ENCODE assay signal across 25 cellular contexts in the genomic region with DNA sequence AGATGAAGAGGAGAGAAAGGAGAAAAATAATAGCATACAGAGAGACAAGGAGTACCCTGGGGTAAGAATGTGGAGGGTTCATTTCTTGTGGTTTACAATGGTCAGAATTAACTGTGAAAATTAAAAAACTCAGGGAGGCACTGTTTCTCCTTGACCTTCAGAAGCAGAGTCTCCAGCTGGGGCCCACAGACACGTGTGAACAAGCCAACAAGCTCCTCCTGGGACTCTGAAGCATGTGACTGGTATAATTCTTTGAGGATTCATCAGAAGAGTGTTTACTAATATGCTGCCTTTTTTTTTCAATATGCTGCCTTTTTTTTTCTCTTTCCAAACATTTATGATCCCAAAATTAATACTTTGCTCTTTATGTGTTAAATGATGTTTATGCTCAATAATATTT.
A peak's percentile ranks its signal among the peaks of the same experiment; 100 is the strongest.
DNase-seq lines count a peak whose midpoint lies in the region; ATAC-seq and TF ChIP-seq lines count a peak whose summit lies in the region.
"Had no signal": no experiment of that assay in that cellular context is flagged by ENCODE, and none has a peak within 500 bp of the region (broad histone marks: within the 10 kb centered on the region; RNA-seq: fewer than 3 reads in every experiment).

No MANE protein-coding gene starts in this region.

- in situ Hi-C loops in GM23248 (cut with MboI), result no loop called here

- TF ChIP-seq POLR2A in adrenal gland (IDR thresholded peaks at IDR 0.05), result no peak

- TF ChIP-seq CTCF in AG10803 (conservative IDR thresholded peaks at IDR 0.05; ENCODE audit: low read length) (no peak), adrenal gland (IDR thresholded peaks at IDR 0.05) (no peak)

- H3K27me3 Mint-ChIP-seq in CD8-positive, alpha-beta memory T cell, result peaks cover 0 to 3% of the 10 kb centered on the region in 2 donors

- H3K4me3 Mint-ChIP-seq in CD8-positive, alpha-beta memory T cell, result no peak overlapping the region
- H3K4me3 Mint-ChIP-seq: activated B cell treated with CpG ODN at 0.5 μM for 24 hours; activated T-cell treated with anti-CD3 and anti-CD28 coated beads, Interleukin-2, amount 50 U/mL, for 72 hours; brain; H9; memory B cell had no signal

- no peak for ATAC-seq in GM18519 (IDR thresholded peaks at IDR 0.05; ENCODE audit: low FRiP score, unreplicated experiment)
- ATAC-seq: activated T-cell treated with anti-CD3 and anti-CD28 coated beads, Interleukin-2, amount 50 U/mL, for 72 hours; gastrocnemius medialis; left colon had no signal

- H3K9me3 Mint-ChIP-seq in CD8-positive, alpha-beta memory T cell, result no peaks in the 10 kb centered on the region
- H3K9me3 Mint-ChIP-seq: activated B cell treated with CpG ODN at 0.5 μM for 24 hours; activated T-cell treated with anti-CD3 and anti-CD28 coated beads, Interleukin-2, amount 50 U/mL, for 72 hours; memory B cell had no signal

- 0% methylated on average over 1 of the region's 1 CpG for WGBS in GM23248 (ENCODE audit: low coverage in 1 of 2, low lambda C conversion rate in 2 of 2, missing lambda C conversion rate in 2 of 2), 2 experiments
- WGBS in adrenal gland, 4 donors, result 5 to 29% (median 13%) methylated on average over 1 of the region's 1 CpG

- H3K9me3 ChIP-seq in GM23248 (ENCODE audit: low read depth) (no peaks in the 10 kb centered on the region), adrenal gland (replicated peaks in 1 of 3) (no peaks in the 10 kb centered on the region)
- no peaks in the 10 kb centered on the region for H3K9me3 ChIP-seq in CD8-positive, alpha-beta memory T cell (ENCODE audit: low read length)
- H3K9me3 ChIP-seq: gastrocnemius medialis had no signal

- H3K9ac ChIP-seq in GM23248, result no peak overlapping the region

- intact Hi-C loops in adrenal gland (cut with DNase I), result no loop called here

- H3K27me3 ChIP-seq in GM23248 (replicated peaks; ENCODE audit: insufficient read depth) (no peaks in the 10 kb centered on the region), adrenal gland (no peaks in the 10 kb centered on the region)
- H3K27me3 ChIP-seq in CD8-positive, alpha-beta memory T cell (ENCODE audit: insufficient read depth, low read length, poor library complexity, severe bottlenecking), result no peaks in the 10 kb centered on the region
- H3K27me3 ChIP-seq: gastrocnemius medialis, hepatocyte had no signal

- H3K4me1 ChIP-seq in GM23248 (ENCODE audit: insufficient read depth) (no peaks in the 10 kb centered on the region), adrenal gland (replicated peaks in 1 of 2) (peaks cover 7 to 8% of the 10 kb centered on the region in 2 donors)
- no peaks in the 10 kb centered on the region for H3K4me1 ChIP-seq in CD8-positive, alpha-beta memory T cell (ENCODE audit: insufficient read depth, low read length)
- H3K4me1 ChIP-seq: gastrocnemius medialis had no signal

- no peak overlapping the region for H3K4me2 ChIP-seq in GM23248 (ENCODE audit: unreplicated experiment)
- H3K4me2 ChIP-seq: hepatocyte had no signal

- H4K20me1 ChIP-seq in GM23248 (ENCODE audit: insufficient read depth), result no peaks in the 10 kb centered on the region

- CTCF ChIA-PET in CD8-positive, alpha-beta memory T cell (lab: Charles Lee), result no interaction called here

- no peaks in the 10 kb centered on the region for H3F3A ChIP-seq in GM23248 (ENCODE audit: insufficient read depth)

- H3K9me2 ChIP-seq in GM23248 (ENCODE audit: insufficient read depth), result no peaks in the 10 kb centered on the region

- no peaks in the 10 kb centered on the region for H3K36me3 ChIP-seq in GM23248 (ENCODE audit: low read depth)
- no peaks in the 10 kb centered on the region for H3K36me3 ChIP-seq in adrenal gland (replicated peaks in 1 of 2)
- H3K36me3 ChIP-seq in CD8-positive, alpha-beta memory T cell (ENCODE audit: insufficient read depth, low read length), result no peaks in the 10 kb centered on the region
- H3K36me3 ChIP-seq: gastrocnemius medialis had no signal

- no peak overlapping the region for H2AFZ ChIP-seq in GM23248
- H2AFZ ChIP-seq: hepatocyte had no signal

- H3K4me1 Mint-ChIP-seq in CD8-positive, alpha-beta memory T cell, result no peaks in the 10 kb centered on the region
- H3K4me1 Mint-ChIP-seq: activated B cell treated with CpG ODN at 0.5 μM for 24 hours, brain, H9 had no signal

- no peak overlapping the region for H3K27ac Mint-ChIP-seq in CD8-positive, alpha-beta memory T cell
- H3K27ac Mint-ChIP-seq: activated B cell treated with CpG ODN at 0.5 μM for 24 hours; activated T-cell treated with anti-CD3 and anti-CD28 coated beads, Interleukin-2, amount 50 U/mL, for 72 hours; brain; H9; memory B cell had no signal

- H3K4me3 ChIP-seq in AG10803 (ENCODE audit: low read length) (no peak overlapping the region), GM23248 (no peak overlapping the region), adrenal gland (no peak overlapping the region)
- H3K4me3 ChIP-seq in CD8-positive, alpha-beta memory T cell (ENCODE audit: low read length), result no peak overlapping the region
- H3K4me3 ChIP-seq: gastrocnemius medialis, hepatocyte had no signal

- H3K27ac ChIP-seq in GM23248, result no peak overlapping the region
- H3K27ac ChIP-seq in adrenal gland, result no peak overlapping the region
- no peak overlapping the region for H3K27ac ChIP-seq in CD8-positive, alpha-beta memory T cell (ENCODE audit: low read depth, low read length)
- H3K27ac ChIP-seq: epithelial cell of prostate, gastrocnemius medialis, hepatocyte had no signal

- peak; percentile 16 for DNase-seq in AG10803 (ENCODE audit: low read depth)
- peak; percentile 30 for DNase-seq in GM23248
- DNase-seq in adrenal gland, result peak in 5 of 7 donors; percentile 7 to 34 (median 20)
- DNase-seq in foreskin melanocyte, result peak; percentile 20
- no peak for DNase-seq in AG08395 (ENCODE audit: low spot score)
- DNase-seq in CD8-positive, alpha-beta memory T cell, result no peak
- no peak for DNase-seq in DMS53 treated with DMSO at 0.1 percent for 48 hours (lab: John Stamatoyannopoulos, UW; ENCODE audit: unreplicated experiment)
- DNase-seq: activated B cell treated with CpG ODN at 0.5 μM for 24 hours; activated CD4-positive, alpha-beta T cell treated with anti-CD3 and anti-CD28 coated beads, Interleukin-2, amount 50 U/mL, for 4 hours; activated naive CD4-positive, alpha-beta T cell; activated T-cell treated with anti-CD3 and anti-CD28 coated beads, Interleukin-2, amount 50 U/mL, for 72 hours; gastrocnemius medialis; H9; left colon; MV-4-11; NCI-H146; NCI-H524; NK-92 treated with Interleukin-12 subunit alpha and Interleukin-12 subunit beta, amount 100 ng/mL, for 24 hours; SIG-M5; stimulated activated naive CD4-positive, alpha-beta T cell had no signal

- H3K79me2 ChIP-seq in GM23248 (ENCODE audit: insufficient read depth), result no peaks in the 10 kb centered on the region
- H3K79me2 ChIP-seq: hepatocyte had no signal

- H3K36me3 Mint-ChIP-seq in CD8-positive, alpha-beta memory T cell, result no peaks in the 10 kb centered on the region
- H3K36me3 Mint-ChIP-seq: brain, memory B cell had no signal

- POLR2A ChIA-PET in CD8-positive, alpha-beta memory T cell (lab: Charles Lee), result no interaction called here

Comparison
In these comparisons a context has a peak if more than half of its experiments do, and no peak if none do; other contexts are left out.
1. DNase-seq: peak in AG10803 (single experiment), GM23248 (single experiment), adrenal gland (5 of 7) and foreskin melanocyte (single experiment); none in AG08395 (single experiment), CD8-positive, alpha-beta memory T cell (0 of 5) and DMS53 treated with DMSO at 0.1 percent for 48 hours (single experiment).